8 cellular contexts compared by ENCODE assay signal in genomic region chr4:112230879-112231778, GRCh38. TPM values are rescaled to one million over a fixed set of nuclear protein-coding genes. Genes with fewer than 3 reads are reported as not detected.
DNase-seq lines count a peak whose midpoint lies in the region; ATAC-seq lines count a peak whose summit lies in the region.

No MANE protein-coding gene starts in this region.

- peak overlapping the region in 1 of 2 experiments; percentile 58 for H3K14ac ChIP-seq in mesenchymal stem cell (ENCODE audit: low read length in 2 of 2)

- DNase-seq in CMK (ENCODE audit: low read depth): peak; percentile 74
- peak in 75 of 76 experiments; percentile 53 to 97 (median 92) for DNase-seq in HUDEP-2 (lab: John Stamatoyannopoulos, UW; ENCODE audit: unreplicated experiment in 76 of 76)
- DNase-seq in NOMO-1 treated with dmso at 0.1 percent for 144 hours (lab: John Stamatoyannopoulos, UW; ENCODE audit: unreplicated experiment): peak; percentile 98
- DNase-seq in activated CD8-positive, alpha-beta memory T cell treated with anti-CD3 and anti-CD28 coated beads, Interleukin-2, amount 50 U/mL, for 1 hour (ENCODE audit: extremely low read depth): peak; percentile 85
- peak; percentile 98 for DNase-seq in mesenchymal stem cell
- DNase-seq in stimulated activated CD8-positive, alpha-beta memory T cell treated with anti-CD3 and anti-CD28 coated beads, Interleukin-12 subunit alpha, Interleukin-12 subunit beta, amount 100 ng/mL, for 24 hours (ENCODE audit: extremely low read depth): peak; percentile 97

- ATAC-seq in GM21390 (IDR thresholded peaks at IDR 0.05; ENCODE audit: unreplicated experiment): peak; percentile 82

- H2BK120ac ChIP-seq in mesenchymal stem cell (ENCODE audit: low read depth, low read length): no peak overlapping the region

- H3K4me1 ChIP-seq in endocrine pancreas (ENCODE audit: control insufficient read depth, insufficient read depth, low read length): peaks cover 21% of the 10 kb centered on the region
- H3K4me1 ChIP-seq in mesenchymal stem cell (ENCODE audit: control insufficient read depth, insufficient read depth, low read depth, low read length): peaks cover 2% of the 10 kb centered on the region

- peak overlapping the region; percentile 87 for H4K91ac ChIP-seq in mesenchymal stem cell (ENCODE audit: low read length)

- WGBS in mesenchymal stem cell: 1% methylated on average over 45 of the region's 52 CpGs

- H2AFZ ChIP-seq in mesenchymal stem cell (ENCODE audit: low read depth, low read length): peak overlapping the region; percentile 76

- no peak overlapping the region for H2BK15ac ChIP-seq in mesenchymal stem cell (ENCODE audit: low read depth, poor library complexity, severe bottlenecking)

- H4K8ac ChIP-seq in mesenchymal stem cell (ENCODE audit: low read length): peak overlapping the region; percentile 99

- H3K4ac ChIP-seq in mesenchymal stem cell (ENCODE audit: low read depth in 1 of 2, low read length in 2 of 2): peak overlapping the region in 1 of 2 experiments; percentile 90

- H3K36me3 ChIP-seq in endocrine pancreas (ENCODE audit: control insufficient read depth, insufficient read depth, low read length) (no peaks in the 10 kb centered on the region), mesenchymal stem cell (ENCODE audit: control insufficient read depth in 1 of 2, insufficient read depth in 2 of 2, low read depth in 1 of 2, low read length in 2 of 2) (no peaks in the 10 kb centered on the region)

- H3K4me3 ChIP-seq in endocrine pancreas (ENCODE audit: control insufficient read depth, insufficient read depth, low read length) (peak overlapping the region; percentile 96), mesenchymal stem cell (ENCODE audit: insufficient read depth in 1 of 2, low read depth in 1 of 2, low read length in 2 of 2) (peak overlapping the region; percentile 83 to 84)

- peak overlapping the region; percentile 95 for H3K4me2 ChIP-seq in mesenchymal stem cell (ENCODE audit: low read length, poor library complexity, severe bottlenecking)

- peak overlapping the region in 1 of 2 experiments; percentile 67 for H2BK12ac ChIP-seq in mesenchymal stem cell (ENCODE audit: low read length in 2 of 2)

- peak overlapping the region; percentile 97 for H3K27ac ChIP-seq in mesenchymal stem cell (ENCODE audit: low read length, poor library complexity, severe bottlenecking)

- no peak overlapping the region for H3K23ac ChIP-seq in mesenchymal stem cell (ENCODE audit: low read length in 2 of 2)

- H3K79me1 ChIP-seq in mesenchymal stem cell (replicated peaks; ENCODE audit: low read length, poor library complexity, severe bottlenecking): peaks cover under 1% of the 10 kb centered on the region

- H3K27me3 ChIP-seq in endocrine pancreas (ENCODE audit: control insufficient read depth, insufficient read depth, low read length) (no peaks in the 10 kb centered on the region), mesenchymal stem cell (ENCODE audit: control insufficient read depth in 1 of 2, insufficient read depth in 1 of 2, low read length in 2 of 2) (no peaks in the 10 kb centered on the region)

- H2BK5ac ChIP-seq in mesenchymal stem cell (ENCODE audit: low read depth, low read length, poor library complexity, severe bottlenecking): peak overlapping the region; percentile 73

- no peaks in the 10 kb centered on the region for H3K9me3 ChIP-seq in endocrine pancreas (ENCODE audit: control insufficient read depth, low read length)
- H3K9me3 ChIP-seq in mesenchymal stem cell (ENCODE audit: control insufficient read depth, low read length): no peaks in the 10 kb centered on the region

- peak overlapping the region; percentile 62 for H2AK5ac ChIP-seq in mesenchymal stem cell (ENCODE audit: low read length, severe bottlenecking)

- peak overlapping the region; percentile 84 to 94 for H3K18ac ChIP-seq in mesenchymal stem cell (ENCODE audit: low read depth in 1 of 2, low read length in 2 of 2)

- peak overlapping the region; percentile 91 for H3K9ac ChIP-seq in endocrine pancreas (ENCODE audit: control insufficient read depth, insufficient read depth, low read length)
- H3K9ac ChIP-seq in mesenchymal stem cell (ENCODE audit: low read length): peak overlapping the region; percentile 93

RNA-seq across cellular contexts. Expression of gene AP1AR, which starts 0.5 kb away (rescaled TPM):
- 11.8 TPM for polyA plus RNA-seq in mesenchymal stem cell (2013, experiment 1 of 2)
- polyA plus RNA-seq in mesenchymal stem cell (2013, experiment 2 of 2): 11.9 TPM

RNA-seq across cellular contexts. Expression of gene TIFA, which starts 54.6 kb away (rescaled TPM):
- 1.9 TPM for polyA plus RNA-seq in mesenchymal stem cell (2013, experiment 1 of 2)
- 2.4 TPM for polyA plus RNA-seq in mesenchymal stem cell (2013, experiment 2 of 2)

Comparison
In these comparisons a context has a peak if more than half of its experiments do, and no peak if none do; other contexts are left out.
1. Peak in every context shown above with its lines: DNase-seq, ATAC-seq, H3K4me3 ChIP-seq and H3K27ac ChIP-seq.